In genomic region chr1:30321996-30322858, GRCh38 we compare ENCODE assay signal across 17 cellular contexts.
DNase-seq lines count a peak whose midpoint lies in the region; TF ChIP-seq lines count a peak whose summit lies in the region.
"Had no signal": no experiment of that assay in that cellular context is flagged by ENCODE, and none has a peak within 500 bp of the region (broad histone marks: within the 10 kb centered on the region; RNA-seq: fewer than 3 reads in every experiment).

No MANE protein-coding gene starts in this region.

- no peak overlapping the region for H2AK5ac ChIP-seq in neuronal stem cell (ENCODE audit: low read depth, low read length)

- no peak overlapping the region for H2AFZ ChIP-seq in neuronal stem cell (ENCODE audit: low read length)
- H2AFZ ChIP-seq: PC-9 had no signal

- H3K9ac ChIP-seq in BLaER1 (no peak overlapping the region), neuronal stem cell (ENCODE audit: low read depth, low read length, poor library complexity) (no peak overlapping the region)
- peak overlapping the region in 3 of 11 experiments; percentile 22 to 38 (median 29); a peak in 3 of 22 replicates for H3K9ac ChIP-seq in BLaER1 treated with 17β-estradiol and CSF1 and Interleukin-3, amounts not matched to agents 10 nM and 100 nM

- no peak overlapping the region for H2BK5ac ChIP-seq in neuronal stem cell (ENCODE audit: low read length)

- no peak overlapping the region for H2BK120ac ChIP-seq in neuronal stem cell (ENCODE audit: low read depth, low read length)

- no peaks in the 10 kb centered on the region for H3K36me3 ChIP-seq in BLaER1
- H3K36me3 ChIP-seq in BLaER1 treated with 17β-estradiol and CSF1 and Interleukin-3, amounts not matched to agents 10 nM and 100 nM: no peaks in the 10 kb centered on the region
- no peaks in the 10 kb centered on the region for H3K36me3 ChIP-seq in neuronal stem cell (replicated peaks in 1 of 2; ENCODE audit: control insufficient read depth in 2 of 2, insufficient read depth in 2 of 2, low read length in 2 of 2)
- H3K36me3 ChIP-seq: SJSA1 had no signal

- H3K14ac ChIP-seq in neuronal stem cell (ENCODE audit: low read length): no peak overlapping the region

- no CpG with 5 or more reads among the region's 10 CpGs for WGBS in neuronal stem cell (ENCODE audit: extremely low coverage in 2 of 2, insufficient read length in 2 of 2, insufficient replicate concordance in 1 of 2), 2 donors

- no peak overlapping the region for H3K4me3 ChIP-seq in BLaER1
- no peak overlapping the region for H3K4me3 ChIP-seq in BLaER1 treated with 17β-estradiol and CSF1 and Interleukin-3, amounts not matched to agents 10 nM and 100 nM
- H3K4me3 ChIP-seq in neuronal stem cell (ENCODE audit: low read length in 2 of 2): no peak overlapping the region
- H3K4me3 ChIP-seq: PC-9, SJSA1 had no signal

- no peaks in the 10 kb centered on the region for H3K79me1 ChIP-seq in neuronal stem cell (ENCODE audit: low read depth, low read length)

- H4K8ac ChIP-seq in neuronal stem cell (ENCODE audit: low read depth, low read length): no peak overlapping the region

- H3K4me3 Mint-ChIP-seq in glutamatergic neuron (ENCODE audit: unreplicated experiment): peak overlapping the region; percentile 28

- H3K36me3 Mint-ChIP-seq in glutamatergic neuron (ENCODE audit: unreplicated experiment): no peaks in the 10 kb centered on the region

- H2BK15ac ChIP-seq in neuronal stem cell (ENCODE audit: low read length): no peak overlapping the region

- H3K9me3 ChIP-seq in BLaER1 (no peaks in the 10 kb centered on the region), neuronal stem cell (replicated peaks in 1 of 2; ENCODE audit: control insufficient read depth in 2 of 2, insufficient read depth in 1 of 2, low read depth in 1 of 2, low read length in 2 of 2) (peaks cover 0 to 2% of the 10 kb centered on the region in 2 donors)
- no peaks in the 10 kb centered on the region for H3K9me3 ChIP-seq in BLaER1 treated with 17β-estradiol and CSF1 and Interleukin-3, amounts not matched to agents 10 nM and 100 nM (replicated peaks in 1 of 11)
- H3K9me3 ChIP-seq: SJSA1 had no signal

- DNase-seq in glutamatergic neuron: no peak
- DNase-seq in neuronal stem cell (ENCODE audit: low spot score): no peak
- DNase-seq in amniotic stem cell (lab: John Stamatoyannopoulos, UW): no peak
- no peak for DNase-seq in NCI-H1105 treated with DMSO at 0.1 percent for 48 hours (lab: John Stamatoyannopoulos, UW)
- no peak for DNase-seq in NK-92 (lab: John Stamatoyannopoulos, UW; ENCODE audit: unreplicated experiment)
- DNase-seq: ACHN, AML-193, DMS 273 treated with DMSO at 0.1 percent for 48 hours, HCEC 1CT, KG1, NCI-H1417 treated with DMSO at 0.1 percent for 48 hours, NCI-H1930, NCI-H226, PC-9 had no signal

- H3K27ac Mint-ChIP-seq in glutamatergic neuron (ENCODE audit: unreplicated experiment): peak overlapping the region; percentile 8

- H3K4ac ChIP-seq in neuronal stem cell (ENCODE audit: low read length): no peak overlapping the region

- H4K91ac ChIP-seq in neuronal stem cell (ENCODE audit: low read depth, low read length, poor library complexity): no peak overlapping the region

- peaks cover 5% of the 10 kb centered on the region for H3K9me3 Mint-ChIP-seq in glutamatergic neuron (ENCODE audit: unreplicated experiment)

- H2BK12ac ChIP-seq in neuronal stem cell (ENCODE audit: low read length): no peak overlapping the region

- H3K4me1 ChIP-seq in BLaER1: peaks cover 84% of the 10 kb centered on the region
- H3K4me1 ChIP-seq in BLaER1 treated with 17β-estradiol and CSF1 and Interleukin-3, amounts not matched to agents 10 nM and 100 nM: peaks cover 11 to 93% (median 81%) of the 10 kb centered on the region in 10 experiments
- H3K4me1 ChIP-seq in neuronal stem cell (ENCODE audit: control insufficient read depth in 2 of 2, insufficient read depth in 1 of 2, low read depth in 1 of 2, low read length in 2 of 2): peaks cover 0 to 3% of the 10 kb centered on the region in 2 donors
- H3K4me1 ChIP-seq: SJSA1 had no signal

- H3K27me3 ChIP-seq in BLaER1: no peaks in the 10 kb centered on the region
- H3K27me3 ChIP-seq in BLaER1 treated with 17β-estradiol and CSF1 and Interleukin-3, amounts not matched to agents 10 nM and 100 nM: peaks cover 0 to 11% (median 0%) of the 10 kb centered on the region in 11 experiments; a peak in 3 of 22 replicates
- no peaks in the 10 kb centered on the region for H3K27me3 ChIP-seq in neuronal stem cell (ENCODE audit: control insufficient read depth in 3 of 3, insufficient read depth in 3 of 3, low read depth in 1 of 3, low read length in 3 of 3)
- H3K27me3 ChIP-seq: SJSA1 had no signal

- H3K4me1 Mint-ChIP-seq in glutamatergic neuron (ENCODE audit: low read depth, unreplicated experiment): peaks cover 25% of the 10 kb centered on the region

- H3K27ac ChIP-seq in BLaER1 (peak overlapping the region; percentile 44), neuronal stem cell (replicated peaks; ENCODE audit: low read length) (no peak overlapping the region)
- H3K27ac ChIP-seq in BLaER1 treated with 17β-estradiol and CSF1 and Interleukin-3, amounts not matched to agents 10 nM and 100 nM: 0 out of 22 replicates have a peak overlapping the region, but pooled peaks of 1 of the 11 experiments have one; percentile 34
- H3K27ac ChIP-seq: PC-9, SJSA1 had no signal

- no peak for TF ChIP-seq CTCF in glutamatergic neuron (IDR thresholded peaks at IDR 0.05; ENCODE audit: partially characterized antibody, unreplicated experiment)

- H3K18ac ChIP-seq in neuronal stem cell (ENCODE audit: low read length): peak overlapping the region; percentile 51

- H3K4me2 ChIP-seq in BLaER1 (peak overlapping the region; percentile 82), neuronal stem cell (ENCODE audit: insufficient read depth, low read length, poor library complexity, severe bottlenecking) (no peak overlapping the region)
- peak overlapping the region in 8 of 11 experiments; percentile 52 to 89 (median 79); a peak in 16 of 22 replicates for H3K4me2 ChIP-seq in BLaER1 treated with 17β-estradiol and CSF1 and Interleukin-3, amounts not matched to agents 10 nM and 100 nM
- H3K4me2 ChIP-seq: PC-9 had no signal

- H3K27me3 Mint-ChIP-seq in glutamatergic neuron (ENCODE audit: unreplicated experiment): peaks cover 6% of the 10 kb centered on the region

- no peaks in the 10 kb centered on the region for H4K20me1 ChIP-seq in BLaER1
- peaks cover 0 to 5% (median 0%) of the 10 kb centered on the region in 11 experiments; a peak in 2 of 22 replicates for H4K20me1 ChIP-seq in BLaER1 treated with 17β-estradiol and CSF1 and Interleukin-3, amounts not matched to agents 10 nM and 100 nM

- H3K23ac ChIP-seq in neuronal stem cell (ENCODE audit: low read depth, low read length, poor library complexity): no peak overlapping the region
